1 cellular context compared by ENCODE assay signal in the genomic region with DNA sequence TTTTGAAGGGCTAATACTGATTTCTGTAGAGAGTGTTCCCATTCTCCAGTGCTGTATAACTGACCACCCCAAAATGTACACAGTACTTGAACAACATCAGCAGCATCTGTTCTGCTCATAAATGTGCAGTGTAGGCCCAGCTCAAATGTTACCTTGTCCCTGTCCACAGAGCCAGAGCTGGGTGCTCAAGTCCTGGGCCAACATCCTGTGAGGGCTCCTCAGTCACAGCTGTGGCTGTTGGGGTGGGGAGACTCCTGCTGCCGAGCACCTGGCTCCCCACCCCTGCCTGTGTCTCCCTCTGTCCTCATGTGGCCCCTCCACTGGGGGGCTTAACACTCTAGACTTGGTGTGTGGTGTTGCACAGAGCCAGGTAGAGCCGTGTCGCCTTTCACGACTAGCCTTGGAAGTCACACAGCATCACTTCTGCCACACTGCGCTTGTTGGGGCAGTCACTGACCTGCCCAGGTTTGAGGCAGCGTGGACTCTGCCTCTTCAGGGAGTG.
TF ChIP-seq lines count a peak whose summit lies in the region.

No MANE protein-coding gene starts in this region.

TF ChIP-seq in K562, 482 proteins besides CTCF, POLR2A, EP300 and RAD21:
- TF ChIP-seq ZNF780A (CRISPR knock-in tag; IDR thresholded peaks at IDR 0.05) = no peak
- no peak for TF ChIP-seq CCAR2 (IDR thresholded peaks at IDR 0.05; ENCODE audit: low read depth, low read length)
- no peak for TF ChIP-seq ZNF124 (CRISPR knock-in tag; IDR thresholded peaks at IDR 0.05)
- TF ChIP-seq ATF1 (CRISPR knock-in tag; IDR thresholded peaks at IDR 0.05) = no peak
- no peak for TF ChIP-seq ATF1 (tag; IDR thresholded peaks at IDR 0.05)
- TF ChIP-seq NR0B1 (IDR thresholded peaks at IDR 0.05; ENCODE audit: partially characterized antibody) = no peak
